29 cellular contexts compared by ENCODE assay signal in the genomic region with DNA sequence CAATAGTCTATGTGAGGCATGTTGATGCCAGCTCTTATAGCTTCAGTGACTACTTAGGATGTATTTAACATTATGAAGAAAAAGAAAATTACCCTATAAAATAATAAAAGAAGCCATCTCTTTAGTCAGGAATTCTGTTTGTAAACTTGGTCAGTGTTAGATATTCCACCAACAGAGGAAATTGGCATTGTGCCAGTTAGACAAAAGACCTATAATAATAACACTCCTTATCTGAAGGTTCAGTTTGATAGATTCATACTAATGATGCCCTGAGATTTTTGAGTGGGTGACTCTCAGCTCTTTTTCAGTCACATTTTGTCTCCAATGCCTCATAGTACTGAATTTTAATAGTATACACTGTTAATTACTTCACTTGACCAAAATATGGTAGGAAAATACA. TPM values are rescaled to one million over a fixed set of nuclear protein-coding genes. Genes with fewer than 3 reads are reported as not detected.
"Had no signal": no experiment of that assay in that cellular context is flagged by ENCODE, and none has a peak within 500 bp of the region (broad histone marks: within the 10 kb centered on the region; RNA-seq: fewer than 3 reads in every experiment).

No MANE protein-coding gene starts in this region.

- H3K4me1 Mint-ChIP-seq: naive thymus-derived CD8-positive, alpha-beta T cell; nephron progenitor cell; stimulated activated effector memory CD8-positive, alpha-beta T cell treated with anti-CD3 and anti-CD28 coated beads, Interleukin-12 subunit alpha, Interleukin-12 subunit beta, amount 100 ng/mL, for 72 hours had no signal

- H3K4me3 Mint-ChIP-seq: dendritic cell treated with granulocyte-macrophage colony-stimulating factor and Interleukin-4, amounts not matched to agents 40 ng/mL and 50 ng/mL, for 4 days; endodermal cell; naive thymus-derived CD8-positive, alpha-beta T cell; nephron progenitor cell; stimulated activated effector memory CD8-positive, alpha-beta T cell treated with anti-CD3 and anti-CD28 coated beads, Interleukin-12 subunit alpha, Interleukin-12 subunit beta, amount 100 ng/mL, for 72 hours had no signal

- H3K27ac Mint-ChIP-seq: dendritic cell treated with granulocyte-macrophage colony-stimulating factor and Interleukin-4, amounts not matched to agents 40 ng/mL and 50 ng/mL, for 4 days; endodermal cell; naive thymus-derived CD8-positive, alpha-beta T cell; nephron progenitor cell; stimulated activated effector memory CD8-positive, alpha-beta T cell treated with anti-CD3 and anti-CD28 coated beads, Interleukin-12 subunit alpha, Interleukin-12 subunit beta, amount 100 ng/mL, for 72 hours had no signal

- H3K4me3 ChIP-seq: gastrocnemius medialis, lower lobe of right lung, prostate gland, right atrium auricular region, sigmoid colon, stomach, thyroid gland had no signal

- ATAC-seq: esophagus mucosa; gastrocnemius medialis; left ventricle myocardium superior; lower lobe of right lung; naive thymus-derived CD8-positive, alpha-beta T cell; stimulated activated effector memory CD8-positive, alpha-beta T cell treated with anti-CD3 and anti-CD28 coated beads, Interleukin-12 subunit alpha, Interleukin-12 subunit beta, amount 100 ng/mL, for 72 hours had no signal

- H3K36me3 ChIP-seq: gastrocnemius medialis, lower lobe of right lung, prostate gland, right atrium auricular region, sigmoid colon, stomach, thyroid gland had no signal

- DNase-seq: effector CD8-positive, alpha-beta T cell; endodermal cell; foreskin fibroblast; gastrocnemius medialis; head of caudate nucleus; left ventricle myocardium superior; lower lobe of right lung; naive thymus-derived CD8-positive, alpha-beta T cell; nephron progenitor cell; nucleus accumbens; sigmoid colon; stimulated activated CD4-positive, alpha-beta T cell treated with anti-CD3 and anti-CD28 coated beads, Interleukin-2, amount 100 ng/mL, for 24 hours; stimulated activated CD4-positive, alpha-beta T cell treated with anti-CD3 and anti-CD28 coated beads, Interleukin-4, amount 100 ng/mL, for 24 hours; stimulated activated naive CD4-positive, alpha-beta T cell treated with Interleukin-2 at 50 U/mL for 16 hours; stomach; thyroid gland; trophoblast cell had no signal

- H3K27ac ChIP-seq: epithelial cell of prostate, gastrocnemius medialis, lower lobe of right lung, prostate gland, right atrium auricular region, sigmoid colon, stomach, thyroid gland had no signal

- H3K4me1 ChIP-seq: gastrocnemius medialis, lower lobe of right lung, prostate gland, right atrium auricular region, sigmoid colon, thyroid gland had no signal

- H3K36me3 Mint-ChIP-seq: naive thymus-derived CD8-positive, alpha-beta T cell; stimulated activated effector memory CD8-positive, alpha-beta T cell treated with anti-CD3 and anti-CD28 coated beads, Interleukin-12 subunit alpha, Interleukin-12 subunit beta, amount 100 ng/mL, for 72 hours had no signal

- H3K9me3 ChIP-seq: gastrocnemius medialis, lower lobe of right lung, prostate gland, right atrium auricular region, sigmoid colon, stomach, thyroid gland had no signal

- H3K27me3 ChIP-seq: right atrium auricular region, thyroid gland had no signal

- H3K9me3 Mint-ChIP-seq: dendritic cell treated with granulocyte-macrophage colony-stimulating factor and Interleukin-4, amounts not matched to agents 40 ng/mL and 50 ng/mL, for 4 days; nephron progenitor cell; stimulated activated effector memory CD8-positive, alpha-beta T cell treated with anti-CD3 and anti-CD28 coated beads, Interleukin-12 subunit alpha, Interleukin-12 subunit beta, amount 100 ng/mL, for 72 hours had no signal

RNA-seq across cellular contexts. Expression of gene SYT10, which starts 6.6 kb away (rescaled TPM):
- total RNA-seq: esophagus mucosa; gastrocnemius medialis; glomerular endothelial cell; left ventricle myocardium superior; mesenteric fat pad; myocyte; naive thymus-derived CD8-positive, alpha-beta T cell; osteocyte; skeletal muscle tissue; subcutaneous adipose tissue; thyroid gland had no signal
